1 cellular context compared by ENCODE assay signal in the genomic region with DNA sequence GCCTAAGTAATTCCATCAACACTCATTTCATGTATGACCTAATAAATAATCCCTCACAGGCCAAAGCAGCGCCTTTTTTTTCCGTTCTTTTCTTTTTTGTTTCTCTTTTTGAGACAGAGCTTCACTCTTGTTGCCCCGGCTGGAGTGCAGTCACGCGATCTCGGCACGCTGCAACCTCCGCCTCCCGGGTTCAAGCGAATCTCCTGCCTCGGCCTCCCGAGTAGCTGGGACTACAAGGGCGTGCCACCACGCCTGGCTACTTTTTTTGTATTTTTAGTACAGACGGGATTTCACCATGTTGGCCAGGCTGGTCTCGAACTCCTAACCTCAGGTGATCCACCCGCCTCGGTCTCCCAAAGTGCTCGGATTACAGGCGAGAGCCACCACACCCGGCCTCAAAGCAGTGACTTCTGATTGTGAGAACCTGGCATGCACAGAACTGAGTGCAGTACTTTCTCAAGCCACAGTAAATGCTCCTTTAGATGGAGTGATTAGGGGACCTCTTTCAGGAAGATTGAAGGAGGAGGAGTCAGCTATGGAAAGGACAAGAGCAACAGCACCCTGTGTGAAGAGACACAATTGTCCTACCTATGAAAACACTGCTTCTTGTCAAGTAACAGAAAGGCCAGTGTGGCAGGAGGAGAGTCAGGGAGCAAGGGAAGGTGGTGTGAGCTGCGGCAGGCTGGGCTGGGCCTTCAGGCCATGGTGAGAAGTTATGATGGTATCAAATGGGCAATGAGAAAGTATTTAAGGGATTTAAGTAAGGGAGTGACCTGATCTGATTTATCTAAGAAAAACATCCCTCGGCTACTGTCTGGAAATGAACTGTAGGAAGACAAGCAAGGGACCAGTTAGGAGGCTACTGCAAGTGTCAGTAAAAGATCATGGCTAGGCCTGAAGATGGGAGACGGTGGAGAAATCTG.
TF ChIP-seq lines count a peak whose summit lies in the region.

No MANE protein-coding gene starts in this region.

TF ChIP-seq in WTC11, 78 proteins besides CTCF, POLR2A, EP300 and RAD21 (continued from another document):
- TF ChIP-seq, protein P1, sequence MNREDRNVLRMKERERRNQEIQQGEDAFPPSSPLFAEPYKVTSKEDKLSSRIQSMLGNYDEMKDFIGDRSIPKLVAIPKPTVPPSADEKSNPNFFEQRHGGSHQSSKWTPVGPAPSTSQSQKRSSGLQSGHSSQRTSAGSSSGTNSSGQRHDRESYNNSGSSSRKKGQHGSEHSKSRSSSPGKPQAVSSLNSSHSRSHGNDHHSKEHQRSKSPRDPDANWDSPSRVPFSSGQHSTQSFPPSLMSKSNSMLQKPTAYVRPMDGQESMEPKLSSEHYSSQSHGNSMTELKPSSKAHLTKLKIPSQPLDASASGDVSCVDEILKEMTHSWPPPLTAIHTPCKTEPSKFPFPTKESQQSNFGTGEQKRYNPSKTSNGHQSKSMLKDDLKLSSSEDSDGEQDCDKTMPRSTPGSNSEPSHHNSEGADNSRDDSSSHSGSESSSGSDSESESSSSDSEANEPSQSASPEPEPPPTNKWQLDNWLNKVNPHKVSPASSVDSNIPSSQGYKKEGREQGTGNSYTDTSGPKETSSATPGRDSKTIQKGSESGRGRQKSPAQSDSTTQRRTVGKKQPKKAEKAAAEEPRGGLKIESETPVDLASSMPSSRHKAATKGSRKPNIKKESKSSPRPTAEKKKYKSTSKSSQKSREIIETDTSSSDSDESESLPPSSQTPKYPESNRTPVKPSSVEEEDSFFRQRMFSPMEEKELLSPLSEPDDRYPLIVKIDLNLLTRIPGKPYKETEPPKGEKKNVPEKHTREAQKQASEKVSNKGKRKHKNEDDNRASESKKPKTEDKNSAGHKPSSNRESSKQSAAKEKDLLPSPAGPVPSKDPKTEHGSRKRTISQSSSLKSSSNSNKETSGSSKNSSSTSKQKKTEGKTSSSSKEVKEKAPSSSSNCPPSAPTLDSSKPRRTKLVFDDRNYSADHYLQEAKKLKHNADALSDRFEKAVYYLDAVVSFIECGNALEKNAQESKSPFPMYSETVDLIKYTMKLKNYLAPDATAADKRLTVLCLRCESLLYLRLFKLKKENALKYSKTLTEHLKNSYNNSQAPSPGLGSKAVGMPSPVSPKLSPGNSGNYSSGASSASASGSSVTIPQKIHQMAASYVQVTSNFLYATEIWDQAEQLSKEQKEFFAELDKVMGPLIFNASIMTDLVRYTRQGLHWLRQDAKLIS (CRISPR knock-in tag; IDR thresholded peaks at IDR 0.05; ENCODE audit: borderline replicate concordance): no peak
- TF ChIP-seq ZNF121 (CRISPR knock-in tag; IDR thresholded peaks at IDR 0.05): no peak
